ENCODE assay signal across 13 cellular contexts in genomic region chr7:157850481-157851444, GRCh38.
DNase-seq lines count a peak whose midpoint lies in the region; ATAC-seq and TF ChIP-seq lines count a peak whose summit lies in the region.
"Had no signal": no experiment of that assay in that cellular context is flagged by ENCODE, and none has a peak within 500 bp of the region (broad histone marks: within the 10 kb centered on the region; RNA-seq: fewer than 3 reads in every experiment).

No MANE protein-coding gene starts in this region.

- intact Hi-C loops in spleen (cut with DNase I; ENCODE audit: low total_unique reads): no loop called here

- no peak for DNase-seq in activated naive CD4-positive, alpha-beta T cell treated with anti-CD3 and anti-CD28 coated beads, Interleukin-2, amount 10 ng/mL, durations not matched to agents 7 days and 5 days
- no peak for DNase-seq in activated naive CD4-positive, alpha-beta T cell (lab: John Stamatoyannopoulos, UW)
- DNase-seq in MM.1S (no peak), spleen (no peak), BE2C (no peak), SIG-M5 (lab: John Stamatoyannopoulos, UW) (no peak)
- DNase-seq: amniotic stem cell, foreskin fibroblast, NCI-H446 treated with DMSO at 0.1 percent for 48 hours had no signal

- H3K4me3 Mint-ChIP-seq in activated naive CD4-positive, alpha-beta T cell treated with anti-CD3 and anti-CD28 coated beads, Interleukin-2, amount 10 ng/mL, durations not matched to agents 7 days and 5 days: no peak overlapping the region

- H3K27ac Mint-ChIP-seq in activated naive CD4-positive, alpha-beta T cell treated with anti-CD3 and anti-CD28 coated beads, Interleukin-2, amount 10 ng/mL, durations not matched to agents 7 days and 5 days: peak overlapping the region; percentile 96

- TF ChIP-seq CTCF in MM.1S (IDR thresholded peaks at IDR 0.05; ENCODE audit: low read length) (no peak), spleen (IDR thresholded peaks at IDR 0.05 in 8 of 11, conservative IDR thresholded peaks at IDR 0.05 in 3 of 11) (no peak), BE2C (IDR thresholded peaks at IDR 0.05; ENCODE audit: low read depth, low read length) (no peak)

- peak overlapping the region; percentile 62 for H3K4me3 ChIP-seq in MM.1S (ENCODE audit: low read length)
- peak overlapping the region; percentile 24 to 45 for H3K4me3 ChIP-seq in duodenal mucosa (ENCODE audit: low read depth in 1 of 2, low read length in 2 of 2)
- H3K4me3 ChIP-seq in spleen: peak overlapping the region in 1 of 8 donors; percentile 45
- no peak overlapping the region for H3K4me3 ChIP-seq in BE2C (ENCODE audit: low read depth, low read length)

- peaks cover 19% of the 10 kb centered on the region for H3K4me1 Mint-ChIP-seq in activated naive CD4-positive, alpha-beta T cell treated with anti-CD3 and anti-CD28 coated beads, Interleukin-2, amount 10 ng/mL, durations not matched to agents 7 days and 5 days

- H3K4me2 ChIP-seq in MM.1S (ENCODE audit: low read depth, low read length): peak overlapping the region; percentile 92

- H2AFZ ChIP-seq in MM.1S (ENCODE audit: low read length): peak overlapping the region; percentile 81

- H3K27me3 ChIP-seq in MM.1S (replicated peaks; ENCODE audit: insufficient read depth, low read length) (peaks cover 85% of the 10 kb centered on the region), duodenal mucosa (ENCODE audit: control insufficient read depth in 1 of 2, insufficient read depth in 2 of 2, low read length in 2 of 2) (no peaks in the 10 kb centered on the region), spleen (replicated peaks in 1 of 7) (peaks cover 0 to 21% (median 0%) of the 10 kb centered on the region in 7 donors), BE2C (no peaks in the 10 kb centered on the region)

- no peaks in the 10 kb centered on the region for H3K9me2 ChIP-seq in MM.1S (replicated peaks; ENCODE audit: insufficient read depth, low read length)

- no peaks in the 10 kb centered on the region for H3K9me3 ChIP-seq in MM.1S (replicated peaks; ENCODE audit: insufficient read depth, low read length)
- no peaks in the 10 kb centered on the region for H3K9me3 ChIP-seq in duodenal mucosa (ENCODE audit: control insufficient read depth in 1 of 2, low read length in 2 of 2)
- no peaks in the 10 kb centered on the region for H3K9me3 ChIP-seq in spleen
- H3K9me3 ChIP-seq in BE2C: no peaks in the 10 kb centered on the region
- H3K9me3 ChIP-seq: left ventricle myocardium inferior, SJCRH30 had no signal

- H3K9ac ChIP-seq in MM.1S (ENCODE audit: low read length): peak overlapping the region; percentile 7; the same call in 1 of the 2 replicates
- no peak overlapping the region for H3K9ac ChIP-seq in duodenal mucosa (ENCODE audit: low read depth in 1 of 2, low read length in 2 of 2)

- H3K36me3 ChIP-seq in MM.1S (replicated peaks; ENCODE audit: insufficient read depth, low read length) (no peaks in the 10 kb centered on the region), duodenal mucosa (ENCODE audit: control insufficient read depth in 1 of 2, insufficient read depth in 2 of 2, low read length in 2 of 2) (no peaks in the 10 kb centered on the region), spleen (no peaks in the 10 kb centered on the region), BE2C (no peaks in the 10 kb centered on the region)
- H3K36me3 ChIP-seq: left ventricle myocardium inferior, SJCRH30 had no signal

- H4K20me1 ChIP-seq in MM.1S (ENCODE audit: insufficient read depth, low read length): no peaks in the 10 kb centered on the region

- H3K4me1 ChIP-seq in MM.1S (ENCODE audit: low read length) (0 out of 2 replicates have a peak, but pooled peaks cover 8% of the 10 kb centered on the region), duodenal mucosa (ENCODE audit: control insufficient read depth in 1 of 2, insufficient read depth in 2 of 2, low read length in 2 of 2) (peaks cover 0 to 11% of the 10 kb centered on the region in 2 donors), spleen (peaks cover 0 to 49% (median 24%) of the 10 kb centered on the region in 6 donors), BE2C (no peaks in the 10 kb centered on the region)

- H3K27me3 Mint-ChIP-seq in activated naive CD4-positive, alpha-beta T cell treated with anti-CD3 and anti-CD28 coated beads, Interleukin-2, amount 10 ng/mL, durations not matched to agents 7 days and 5 days: peaks cover 18% of the 10 kb centered on the region

- no peaks in the 10 kb centered on the region for H3K36me3 Mint-ChIP-seq in activated naive CD4-positive, alpha-beta T cell treated with anti-CD3 and anti-CD28 coated beads, Interleukin-2, amount 10 ng/mL, durations not matched to agents 7 days and 5 days

- CTCF ChIA-PET in activated naive CD4-positive, alpha-beta T cell treated with anti-CD3 and anti-CD28 coated beads, Interleukin-2, amount 10 ng/mL, durations not matched to agents 7 days and 5 days (lab: Charles Lee): interaction anchor here (1.3 kb wide), 1 partner anchor 27 kb away, joined by 4 read pairs; no protein-coding TSS in a partner anchor

- ATAC-seq in GM21619 (IDR thresholded peaks at IDR 0.05; ENCODE audit: unreplicated experiment): no peak

- WGBS in spleen, 5 donors: 84 to 95% (median 88%) methylated on average over 20 of the region's 20 CpGs

- no peak for TF ChIP-seq POLR2A in spleen (IDR thresholded peaks at IDR 0.05)

- no peak overlapping the region for H3K27ac ChIP-seq in MM.1S (ENCODE audit: low read length)
- no peak overlapping the region for H3K27ac ChIP-seq in duodenal mucosa (ENCODE audit: low read depth, low read length)
- H3K27ac ChIP-seq in spleen: peak overlapping the region in 5 of 8 donors; percentile 48 to 77 (median 74)
- H3K27ac ChIP-seq: SJCRH30 had no signal

- H3K9me3 Mint-ChIP-seq in activated naive CD4-positive, alpha-beta T cell treated with anti-CD3 and anti-CD28 coated beads, Interleukin-2, amount 10 ng/mL, durations not matched to agents 7 days and 5 days: no peaks in the 10 kb centered on the region

- H3K79me2 ChIP-seq in MM.1S (ENCODE audit: low read length): no peaks in the 10 kb centered on the region

- H3F3A ChIP-seq in MM.1S (ENCODE audit: insufficient read depth, low read length): no peaks in the 10 kb centered on the region

Comparison
In these comparisons a context has a peak if more than half of its experiments do, and no peak if none do; other contexts are left out.
1. H3K27ac ChIP-seq: peak in spleen (5 of 8); none in MM.1S (single experiment) and duodenal mucosa (single experiment).